19 cellular contexts compared by ENCODE assay signal in genomic region chr4:55157559-55158277, GRCh38. TPM values are rescaled to one million over a fixed set of nuclear protein-coding genes. Genes with fewer than 3 reads are reported as not detected.
DNase-seq lines count a peak whose midpoint lies in the region; ATAC-seq, FAIRE-seq and TF ChIP-seq lines count a peak whose summit lies in the region.
"Had no signal": no experiment of that assay in that cellular context is flagged by ENCODE, and none has a peak within 500 bp of the region (broad histone marks: within the 10 kb centered on the region; RNA-seq: fewer than 3 reads in every experiment).

No MANE protein-coding gene starts in this region.

- no peaks in the 10 kb centered on the region for H3K27me3 ChIP-seq in astrocyte (ENCODE audit: insufficient read depth, low read length)
- H3K27me3 ChIP-seq in osteoblast (ENCODE audit: insufficient read depth, low read length), result peaks cover 25% of the 10 kb centered on the region
- H3K27me3 ChIP-seq in tibial artery, result peaks cover 0 to 6% of the 10 kb centered on the region in 2 donors
- H3K27me3 ChIP-seq: BE2C had no signal

- H3K27ac ChIP-seq in astrocyte (ENCODE audit: low read depth, low read length) (no peak overlapping the region), osteoblast (ENCODE audit: low read depth, low read length) (no peak overlapping the region), tibial artery (no peak overlapping the region)
- H3K27ac ChIP-seq: pancreas had no signal

- no peaks in the 10 kb centered on the region for H3K4me1 ChIP-seq in astrocyte (ENCODE audit: insufficient read depth, low read length)
- H3K4me1 ChIP-seq in osteoblast (ENCODE audit: insufficient read depth, low read length), result no peaks in the 10 kb centered on the region
- H3K4me1 ChIP-seq in tibial artery, result peaks cover 0 to 5% (median 2%) of the 10 kb centered on the region in 4 donors
- H3K4me1 ChIP-seq: BE2C, pancreas had no signal

- no TSS peak for BruUV-seq in Calu3 (replicated peaks; lab: Mats Ljungman, UMichigan)

- CTCF ChIA-PET in Calu3 (lab: Charles Lee), result no interaction called here

- peak overlapping the region; percentile 40 for H3K27ac Mint-ChIP-seq in Calu3 (ENCODE audit: unreplicated experiment)
- H3K27ac Mint-ChIP-seq in astrocyte (ENCODE audit: unreplicated experiment), result no peak overlapping the region
- H3K27ac Mint-ChIP-seq: activated T-cell treated with anti-CD3 and anti-CD28 coated beads, Interleukin-2, amount 50 U/mL, for 24 hours had no signal

- H3K4me2 ChIP-seq in astrocyte (ENCODE audit: low read length), result peak overlapping the region; percentile 78
- H3K4me2 ChIP-seq in osteoblast (ENCODE audit: insufficient read depth, low read length), result peak overlapping the region; percentile 52

- H3K9me3 ChIP-seq in astrocyte (ENCODE audit: insufficient read depth, low read depth, low read length) (no peaks in the 10 kb centered on the region), osteoblast (ENCODE audit: low read depth, low read length) (no peaks in the 10 kb centered on the region), tibial artery (no peaks in the 10 kb centered on the region)
- H3K9me3 ChIP-seq: BE2C, pancreas had no signal

- DNase-seq in Calu3 (no peak), astrocyte (ENCODE audit: low read depth) (no peak), fibroblast of mammary gland (ENCODE audit: low read depth) (no peak), osteoblast (ENCODE audit: insufficient read length, low spot score, missing footprints) (no peak), tibial artery (no peak)
- DNase-seq: activated T-cell treated with anti-CD3 and anti-CD28 coated beads, Interleukin-2, amount 50 U/mL, for 24 hours; anterior cingulate cortex; BE2C; DMS79; midbrain; NCI-H1930; stimulated activated CD8-positive, alpha-beta memory T cell treated with anti-CD3 and anti-CD28 coated beads, Interleukin-4, amount 100 ng/mL, for 48 hours; T-helper 1 cell had no signal

- H3K4me3 Mint-ChIP-seq in Calu3 (ENCODE audit: low read depth, unreplicated experiment), result peak overlapping the region; percentile 73
- H3K4me3 Mint-ChIP-seq in astrocyte (ENCODE audit: unreplicated experiment), result no peak overlapping the region
- H3K4me3 Mint-ChIP-seq: activated T-cell treated with anti-CD3 and anti-CD28 coated beads, Interleukin-2, amount 50 U/mL, for 24 hours had no signal

- no peaks in the 10 kb centered on the region for H3K36me3 ChIP-seq in astrocyte (ENCODE audit: insufficient read depth, low read length)
- no peaks in the 10 kb centered on the region for H3K36me3 ChIP-seq in osteoblast (ENCODE audit: insufficient read depth, low read length)
- no peaks in the 10 kb centered on the region for H3K36me3 ChIP-seq in tibial artery
- H3K36me3 ChIP-seq: BE2C, pancreas had no signal

- peak overlapping the region; percentile 71 for H2AFZ ChIP-seq in astrocyte (ENCODE audit: low read depth, low read length)
- peak overlapping the region; percentile 66 for H2AFZ ChIP-seq in osteoblast (ENCODE audit: low read length)

- H3K4me1 Mint-ChIP-seq in Calu3 (ENCODE audit: low read depth, unreplicated experiment), result no peaks in the 10 kb centered on the region
- H3K4me1 Mint-ChIP-seq in astrocyte (ENCODE audit: low read depth, unreplicated experiment), result no peaks in the 10 kb centered on the region

- no peak for ATAC-seq in HG02885 (IDR thresholded peaks at IDR 0.05; ENCODE audit: poor library complexity, unreplicated experiment)
- no peak for ATAC-seq in HG03378 (IDR thresholded peaks at IDR 0.05; ENCODE audit: unreplicated experiment)
- ATAC-seq in GM18870 (IDR thresholded peaks at IDR 0.05; ENCODE audit: unreplicated experiment), result no peak
- ATAC-seq: Panc1, pancreas had no signal

- no peak for FAIRE-seq in astrocyte (lab: Jason Lieb, UNC)
- FAIRE-seq: GM12892, pancreas had no signal

- H3K9ac ChIP-seq in astrocyte (ENCODE audit: low read length), result peak overlapping the region; percentile 33

- H3K36me3 Mint-ChIP-seq in Calu3 (ENCODE audit: insufficient read depth, unreplicated experiment), result peaks cover 6% of the 10 kb centered on the region
- H3K36me3 Mint-ChIP-seq in astrocyte (ENCODE audit: low read depth, unreplicated experiment), result no peaks in the 10 kb centered on the region

- H3K79me2 ChIP-seq in astrocyte (ENCODE audit: insufficient read depth, low read length), result no peaks in the 10 kb centered on the region
- H3K79me2 ChIP-seq in osteoblast (ENCODE audit: insufficient read depth, low read length), result no peaks in the 10 kb centered on the region

- H3K27me3 Mint-ChIP-seq in Calu3 (ENCODE audit: unreplicated experiment) (no peaks in the 10 kb centered on the region), astrocyte (ENCODE audit: low read depth, unreplicated experiment) (no peaks in the 10 kb centered on the region)

- intact Hi-C loops in Calu3 (cut with micrococcal nuclease; ENCODE audit: unreplicated experiment), result no loop called here
- intact Hi-C loops in tibial artery (cut with DNase I; ENCODE audit: low total_unique reads), result no loop called here

- H3K4me3 ChIP-seq in astrocyte (ENCODE audit: insufficient read depth, low read depth, low read length) (peak overlapping the region; percentile 43), fibroblast of mammary gland (ENCODE audit: control insufficient read depth, low read depth, low read length) (peak overlapping the region; percentile 30), osteoblast (ENCODE audit: insufficient read depth, low read length) (peak overlapping the region; percentile 37), tibial artery (peak overlapping the region in 1 of 2 donors; percentile 4)
- H3K4me3 ChIP-seq: pancreas had no signal

- no peaks in the 10 kb centered on the region for H3K9me3 Mint-ChIP-seq in Calu3 (ENCODE audit: low read depth, unreplicated experiment)
- no peaks in the 10 kb centered on the region for H3K9me3 Mint-ChIP-seq in astrocyte (ENCODE audit: unreplicated experiment)

- H4K20me1 ChIP-seq in astrocyte (ENCODE audit: insufficient read depth, low read length) (no peaks in the 10 kb centered on the region), osteoblast (ENCODE audit: insufficient read depth, low read length) (no peaks in the 10 kb centered on the region)

- TF ChIP-seq CTCF in Calu3 (IDR thresholded peaks at IDR 0.05; ENCODE audit: unreplicated experiment) (no peak), astrocyte (IDR thresholded peaks at IDR 0.05; ENCODE audit: insufficient read depth, low read depth, low read length) (no peak), fibroblast of mammary gland (conservative IDR thresholded peaks at IDR 0.05; ENCODE audit: control insufficient read depth, insufficient read depth, low read depth, low read length) (no peak), osteoblast (IDR thresholded peaks at IDR 0.05; ENCODE audit: extremely low read depth, low read depth, low read length) (no peak), tibial artery (IDR thresholded peaks at IDR 0.05) (no peak)

RNA-seq across cellular contexts. Expression of gene KDR, which starts 32.3 kb away (rescaled TPM):
- total RNA-seq in Calu3 (2022) (0.09 TPM in 1 of 2 replicates, not detected in the other), astrocyte (2.5 TPM in 2 replicates), osteoblast (not detected in 2 replicates)
